15 cellular contexts compared by ENCODE assay signal in genomic region chr2:147577323-147578014, GRCh38.
A peak's percentile ranks its signal among the peaks of the same experiment; 100 is the strongest.
DNase-seq lines count a peak whose midpoint lies in the region; ATAC-seq and TF ChIP-seq lines count a peak whose summit lies in the region.
"Had no signal": no experiment of that assay in that cellular context is flagged by ENCODE, and none has a peak within 500 bp of the region (broad histone marks: within the 10 kb centered on the region; RNA-seq: fewer than 3 reads in every experiment).

No MANE protein-coding gene starts in this region.

- no peaks in the 10 kb centered on the region for H3K9me3 ChIP-seq in hepatocyte (ENCODE audit: low read depth)
- peaks cover 0 to 2% (median 0%) of the 10 kb centered on the region in 4 donors for H3K9me3 ChIP-seq in sigmoid colon
- H3K9me3 ChIP-seq: HAP-1 had no signal

- no peak overlapping the region for H3K4me3 Mint-ChIP-seq in mesothelial cell of epicardium
- H3K4me3 Mint-ChIP-seq in activated CD4-positive, alpha-beta memory T cell treated with anti-CD3 and anti-CD28 coated beads, Interleukin-2, amount 10 ng/mL, durations not matched to agents 7 days and 5 days, result no peak overlapping the region
- H3K4me3 Mint-ChIP-seq: CD14-positive monocyte; CD8-positive, alpha-beta T cell had no signal

- 62% methylated on average over 8 of the region's 8 CpGs for WGBS in hepatocyte (ENCODE audit: low lambda C conversion rate, missing lambda C conversion rate)
- WGBS in sigmoid colon, 2 donors, result 76 to 77% methylated on average over 8 of the region's 8 CpGs

- H3K36me3 ChIP-seq in hepatocyte (replicated peaks; ENCODE audit: insufficient read depth, low read depth) (no peaks in the 10 kb centered on the region), sigmoid colon (no peaks in the 10 kb centered on the region)
- H3K36me3 ChIP-seq: HAP-1 had no signal

- CTCF ChIA-PET in activated CD4-positive, alpha-beta memory T cell treated with anti-CD3 and anti-CD28 coated beads, Interleukin-2, amount 10 ng/mL, durations not matched to agents 7 days and 5 days (lab: Charles Lee), result no interaction called here

- TF ChIP-seq POLR2A in sigmoid colon (IDR thresholded peaks at IDR 0.05), result no peak

- DNase-seq in hepatocyte (ENCODE audit: low spot score), result peak; percentile 17
- DNase-seq in mesothelial cell of epicardium (ENCODE audit: low spot score in 2 of 2, unreplicated experiment in 2 of 2), result no peak
- no peak for DNase-seq in sigmoid colon
- DNase-seq in HK-2 (ENCODE audit: unreplicated experiment), result no peak
- no peak for DNase-seq in RPMI8226
- DNase-seq in activated CD4-positive, alpha-beta memory T cell treated with anti-CD3 and anti-CD28 coated beads, Interleukin-2, amount 10 ng/mL, durations not matched to agents 7 days and 5 days, result no peak
- DNase-seq: CD8-positive, alpha-beta T cell; COR-L47; DND-41; GDM1 had no signal

- H3K4me1 Mint-ChIP-seq in mesothelial cell of epicardium, result peaks cover 3% of the 10 kb centered on the region
- H3K4me1 Mint-ChIP-seq in activated CD4-positive, alpha-beta memory T cell treated with anti-CD3 and anti-CD28 coated beads, Interleukin-2, amount 10 ng/mL, durations not matched to agents 7 days and 5 days, result no peaks in the 10 kb centered on the region
- H3K4me1 Mint-ChIP-seq: CD14-positive monocyte had no signal

- H3K27ac Mint-ChIP-seq in mesothelial cell of epicardium, result peak overlapping the region; percentile 58
- no peak overlapping the region for H3K27ac Mint-ChIP-seq in activated CD4-positive, alpha-beta memory T cell treated with anti-CD3 and anti-CD28 coated beads, Interleukin-2, amount 10 ng/mL, durations not matched to agents 7 days and 5 days
- H3K27ac Mint-ChIP-seq: CD14-positive monocyte; CD8-positive, alpha-beta T cell had no signal

- ATAC-seq in GM19351 (IDR thresholded peaks at IDR 0.05; ENCODE audit: unreplicated experiment) (peak; percentile 78), GM19455 (IDR thresholded peaks at IDR 0.05; ENCODE audit: unreplicated experiment) (no peak)
- ATAC-seq: CD8-positive, alpha-beta T cell had no signal

- POLR2A ChIA-PET in activated CD4-positive, alpha-beta memory T cell treated with anti-CD3 and anti-CD28 coated beads, Interleukin-2, amount 10 ng/mL, durations not matched to agents 7 days and 5 days (lab: Charles Lee), result no interaction called here

- TF ChIP-seq CTCF in hepatocyte (IDR thresholded peaks at IDR 0.05; ENCODE audit: poor library complexity) (no peak), mesothelial cell of epicardium (IDR thresholded peaks at IDR 0.05; ENCODE audit: unreplicated experiment) (no peak), sigmoid colon (IDR thresholded peaks at IDR 0.05) (no peak)

- no peak overlapping the region for H3K4me3 ChIP-seq in hepatocyte
- H3K4me3 ChIP-seq in sigmoid colon, result no peak overlapping the region
- H3K4me3 ChIP-seq: HAP-1 had no signal

- H4K20me1 ChIP-seq in hepatocyte (ENCODE audit: insufficient read depth, poor library complexity, severe bottlenecking), result no peaks in the 10 kb centered on the region

- H2AFZ ChIP-seq in hepatocyte, result no peak overlapping the region

- no peaks in the 10 kb centered on the region for H3K9me2 ChIP-seq in hepatocyte (replicated peaks; ENCODE audit: insufficient read depth)

- peak in 2 of 4 donors; percentile 26 to 32 for TF ChIP-seq EP300 in sigmoid colon (IDR thresholded peaks at IDR 0.05)

- no peaks in the 10 kb centered on the region for H3K4me1 ChIP-seq in hepatocyte (ENCODE audit: insufficient read depth)
- H3K4me1 ChIP-seq in sigmoid colon, result peaks cover 0 to 32% (median 12%) of the 10 kb centered on the region in 4 donors
- H3K4me1 ChIP-seq: HAP-1 had no signal

- peak overlapping the region; percentile 70 for H3K27ac ChIP-seq in hepatocyte
- H3K27ac ChIP-seq in sigmoid colon, result peak overlapping the region in 3 of 4 donors; percentile 44 to 67 (median 58)
- H3K27ac ChIP-seq: 22Rv1 had no signal

- no peaks in the 10 kb centered on the region for H3K79me2 ChIP-seq in hepatocyte

- peaks cover 16% of the 10 kb centered on the region for H3K9me3 Mint-ChIP-seq in mesothelial cell of epicardium
- no peaks in the 10 kb centered on the region for H3K9me3 Mint-ChIP-seq in activated CD4-positive, alpha-beta memory T cell treated with anti-CD3 and anti-CD28 coated beads, Interleukin-2, amount 10 ng/mL, durations not matched to agents 7 days and 5 days
- H3K9me3 Mint-ChIP-seq: CD8-positive, alpha-beta T cell had no signal

- no peaks in the 10 kb centered on the region for H3K36me3 Mint-ChIP-seq in mesothelial cell of epicardium
- no peaks in the 10 kb centered on the region for H3K36me3 Mint-ChIP-seq in activated CD4-positive, alpha-beta memory T cell treated with anti-CD3 and anti-CD28 coated beads, Interleukin-2, amount 10 ng/mL, durations not matched to agents 7 days and 5 days (ENCODE audit: low read depth)
- H3K36me3 Mint-ChIP-seq: CD14-positive monocyte; CD8-positive, alpha-beta T cell had no signal

- intact Hi-C loops in sigmoid colon (cut with DNase I), result no loop called here

- no peak overlapping the region for H3K4me2 ChIP-seq in hepatocyte

- no peaks in the 10 kb centered on the region for H3K27me3 ChIP-seq in hepatocyte
- H3K27me3 ChIP-seq in sigmoid colon, result no peaks in the 10 kb centered on the region

- H3K27me3 Mint-ChIP-seq in mesothelial cell of epicardium (ENCODE audit: low read depth), result no peaks in the 10 kb centered on the region
- H3K27me3 Mint-ChIP-seq in activated CD4-positive, alpha-beta memory T cell treated with anti-CD3 and anti-CD28 coated beads, Interleukin-2, amount 10 ng/mL, durations not matched to agents 7 days and 5 days, result peaks cover 1% of the 10 kb centered on the region
